In genomic region chr5:102865510-102866314, GRCh38 we compare ENCODE assay signal across 8 cellular contexts.
DNase-seq lines count a peak whose midpoint lies in the region; ATAC-seq and TF ChIP-seq lines count a peak whose summit lies in the region.

No MANE protein-coding gene starts in this region.

- intact Hi-C loops in body of pancreas (cut with DNase I): no loop called here

- ATAC-seq in GM21360 (IDR thresholded peaks at IDR 0.05; ENCODE audit: unreplicated experiment) (peak; percentile 72), HG03575 (IDR thresholded peaks at IDR 0.05; ENCODE audit: extremely low read depth, insufficient number of reproducible peaks, low FRiP score, unreplicated experiment) (peak; percentile 50), body of pancreas (peak; percentile 80)

- peak; percentile 18 to 55 (median 50) for TF ChIP-seq POLR2A in body of pancreas (IDR thresholded peaks at IDR 0.05)

- peak overlapping the region; percentile 54 for H3K9ac ChIP-seq in SK-N-MC (ENCODE audit: insufficient read length)
- H3K9ac ChIP-seq in rectal smooth muscle tissue (ENCODE audit: low read length): peak overlapping the region; percentile 33

- TF ChIP-seq CTCF in body of pancreas (IDR thresholded peaks at IDR 0.05): no peak

- H3K36me3 ChIP-seq in SK-N-MC (ENCODE audit: insufficient read depth, low read length) (no peaks in the 10 kb centered on the region), body of pancreas (replicated peaks in 1 of 2; ENCODE audit: insufficient read depth in 1 of 2, low read depth in 2 of 2) (no peaks in the 10 kb centered on the region), iPS DF 6.9 (ENCODE audit: control insufficient read depth, insufficient read depth, low read length) (no peaks in the 10 kb centered on the region), rectal smooth muscle tissue (ENCODE audit: control insufficient read depth, insufficient read depth, low read length) (no peaks in the 10 kb centered on the region)

- H3K4me1 ChIP-seq in body of pancreas (peaks cover 13% of the 10 kb centered on the region), iPS DF 6.9 (ENCODE audit: control insufficient read depth, insufficient read depth, low read length) (peaks cover 3% of the 10 kb centered on the region; the same call in 1 of the 2 replicates), rectal smooth muscle tissue (ENCODE audit: control insufficient read depth, insufficient read depth, low read length) (peaks cover 11% of the 10 kb centered on the region)

- 1 to 5% methylated on average over 19 to 57 of the region's 57 CpGs for WGBS in body of pancreas, 2 donors
- WGBS in iPS DF 6.9 (ENCODE audit: insufficient coverage, insufficient read length): no CpG with 5 or more reads among the region's 57 CpGs

- peak; percentile 21 for DNase-seq in D341Med (ENCODE audit: low spot score)
- DNase-seq in SK-N-MC (ENCODE audit: low read depth, low spot score): no peak
- peak; percentile 58 to 71 (median 59) for DNase-seq in body of pancreas
- no peak for DNase-seq in iPS DF 6.9 (ENCODE audit: low read depth, low spot score)
- DNase-seq in NCI-H2171 (lab: John Stamatoyannopoulos, UW): no peak

- H3K27ac ChIP-seq in SK-N-MC: no peak overlapping the region
- H3K27ac ChIP-seq in body of pancreas: peak overlapping the region in 3 of 4 donors; percentile 61 to 74 (median 71)
- H3K27ac ChIP-seq in iPS DF 6.9 (ENCODE audit: low read length): no peak overlapping the region
- H3K27ac ChIP-seq in rectal smooth muscle tissue (ENCODE audit: low read depth, low read length): peak overlapping the region; percentile 82

- no peaks in the 10 kb centered on the region for H3K9me3 ChIP-seq in SK-N-MC (ENCODE audit: low read depth, low read length)
- no peaks in the 10 kb centered on the region for H3K9me3 ChIP-seq in body of pancreas
- no peaks in the 10 kb centered on the region for H3K9me3 ChIP-seq in iPS DF 6.9 (ENCODE audit: control insufficient read depth, insufficient read depth, low read length)

- H3K4me3 ChIP-seq in SK-N-MC: peak overlapping the region; percentile 78
- peak overlapping the region; percentile 33 to 35 for H3K4me3 ChIP-seq in body of pancreas
- H3K4me3 ChIP-seq in iPS DF 6.9 (ENCODE audit: low read length): peak overlapping the region; percentile 62; the same call in 1 of the 2 replicates
- H3K4me3 ChIP-seq in rectal smooth muscle tissue (ENCODE audit: low read length): peak overlapping the region; percentile 78

- H3K27me3 ChIP-seq in body of pancreas: no peaks in the 10 kb centered on the region
- H3K27me3 ChIP-seq in iPS DF 6.9 (ENCODE audit: control insufficient read depth, insufficient read depth, low read length): no peaks in the 10 kb centered on the region
- H3K27me3 ChIP-seq in rectal smooth muscle tissue (ENCODE audit: control insufficient read depth, insufficient read depth, low read length): no peaks in the 10 kb centered on the region

Comparison
In these comparisons a context has a peak if more than half of its experiments do, and no peak if none do; other contexts are left out.
1. DNase-seq: peak in D341Med (single experiment) and body of pancreas (4 of 4); none in SK-N-MC (single experiment), iPS DF 6.9 (single experiment) and NCI-H2171 (single experiment).
2. H3K27ac ChIP-seq: peak in body of pancreas (3 of 4) and rectal smooth muscle tissue (single experiment); none in SK-N-MC (single experiment) and iPS DF 6.9 (single experiment).
3. Peak in every context shown above with its lines, with median percentiles within 50 percentile points of each other: ATAC-seq and H3K4me3 ChIP-seq.